7 cellular contexts compared by ENCODE assay signal in the genomic region with DNA sequence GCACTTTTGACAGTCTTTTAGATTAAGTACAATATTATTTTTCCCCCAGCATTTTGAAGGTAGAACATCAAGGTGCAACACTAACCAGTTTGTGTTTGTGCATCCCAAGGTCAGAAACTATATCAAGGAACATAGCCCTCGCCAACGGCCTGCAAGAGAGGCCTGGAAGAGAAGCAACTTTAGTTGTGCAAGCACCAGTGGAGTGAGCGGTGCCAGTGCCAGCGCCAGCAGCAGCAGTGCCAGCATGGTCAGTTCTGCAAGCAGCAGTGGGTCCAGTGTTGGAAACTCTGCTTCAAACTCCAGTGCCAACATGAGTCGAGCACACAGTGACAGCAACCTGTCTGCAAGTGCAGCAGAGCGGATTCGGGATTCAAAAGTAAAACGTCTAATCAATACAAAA.
"Had no signal": no experiment of that assay in that cellular context is flagged by ENCODE, and none has a peak within 500 bp of the region (broad histone marks: within the 10 kb centered on the region; RNA-seq: fewer than 3 reads in every experiment).

No MANE protein-coding gene starts in this region.

- DNase-seq: H9, HCEC 1CT, IMR-90 had no signal

- FAIRE-seq: H1, H54, HTR-8/SVneo had no signal

- H3K4me3 ChIP-seq: GM23338 had no signal

- H3K27ac Mint-ChIP-seq: GM23338, H9 had no signal

- ATAC-seq: GM23338 had no signal

- H3K9me3 Mint-ChIP-seq: GM23338 had no signal
